Comparison of ENCODE assay signal across 15 cellular contexts in the genomic region with DNA sequence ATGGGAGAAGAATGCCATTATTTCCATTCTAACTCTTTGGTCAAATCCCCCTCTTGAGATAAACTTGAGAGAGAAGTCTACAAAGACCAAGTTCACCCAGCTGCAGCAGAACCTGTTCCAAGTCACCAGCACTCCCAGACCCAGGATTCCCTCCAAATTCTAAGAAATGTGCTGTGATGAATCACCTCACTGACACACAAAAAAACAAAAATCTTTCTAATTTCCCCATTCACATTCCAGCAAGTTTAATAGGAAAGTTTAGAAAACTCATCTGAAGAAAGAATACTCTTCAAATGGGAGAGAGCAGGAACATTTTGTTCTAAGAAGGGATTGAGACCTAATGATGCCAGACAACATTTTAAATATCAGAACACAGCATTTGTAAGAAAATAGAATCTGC.
DNase-seq lines count a peak whose midpoint lies in the region; ATAC-seq and TF ChIP-seq lines count a peak whose summit lies in the region.
"Had no signal": no experiment of that assay in that cellular context is flagged by ENCODE, and none has a peak within 500 bp of the region (broad histone marks: within the 10 kb centered on the region; RNA-seq: fewer than 3 reads in every experiment).

No MANE protein-coding gene starts in this region.

- peaks cover 1% of the 10 kb centered on the region; the same call in 1 of the 2 replicates for H3K27me3 Mint-ChIP-seq in HFFc6 (ENCODE audit: insufficient read depth)
- H3K27me3 Mint-ChIP-seq: activated naive CD4-positive, alpha-beta T cell treated with anti-CD3 and anti-CD28 coated beads, Interleukin-2, amount 50 U/mL, for 24 hours had no signal

- no peak for ATAC-seq in GM18502 (IDR thresholded peaks at IDR 0.05; ENCODE audit: poor library complexity, unreplicated experiment)
- ATAC-seq: activated CD8-positive, alpha-beta T cell treated with anti-CD3 and anti-CD28 coated beads, Interleukin-2, amount 10 ng/mL, durations not matched to agents 7 days and 5 days had no signal

- H3K36me3 ChIP-seq in thyroid gland, result no peaks in the 10 kb centered on the region
- H3K36me3 ChIP-seq: right lobe of liver had no signal

- H3K9me3 ChIP-seq in thyroid gland, result no peaks in the 10 kb centered on the region
- H3K9me3 ChIP-seq: right lobe of liver had no signal

- H3K27ac Mint-ChIP-seq in HFFc6, result no peak overlapping the region
- H3K27ac Mint-ChIP-seq: activated CD8-positive, alpha-beta T cell treated with anti-CD3 and anti-CD28 coated beads, Interleukin-2, amount 10 ng/mL, durations not matched to agents 7 days and 5 days; activated naive CD4-positive, alpha-beta T cell treated with anti-CD3 and anti-CD28 coated beads, Interleukin-2, amount 50 U/mL, for 24 hours; T-helper 2 cell treated with Interferon-gamma antibody and Interleukin-4, amounts not matched to agents 5 μg/mL and 100 μg/mL, for 36 hours had no signal

- H3K4me3 Mint-ChIP-seq in HFFc6, result no peak overlapping the region
- H3K4me3 Mint-ChIP-seq: activated CD8-positive, alpha-beta T cell treated with anti-CD3 and anti-CD28 coated beads, Interleukin-2, amount 10 ng/mL, durations not matched to agents 7 days and 5 days; activated naive CD4-positive, alpha-beta T cell treated with anti-CD3 and anti-CD28 coated beads, Interleukin-2, amount 50 U/mL, for 24 hours; T-helper 2 cell treated with Interferon-gamma antibody and Interleukin-4, amounts not matched to agents 5 μg/mL and 100 μg/mL, for 36 hours had no signal

- intact Hi-C loops in thyroid gland (cut with DNase I), result no loop called here

- H3K4me1 Mint-ChIP-seq in HFFc6 (ENCODE audit: low read depth), result peaks cover 31% of the 10 kb centered on the region
- H3K4me1 Mint-ChIP-seq: activated naive CD4-positive, alpha-beta T cell treated with anti-CD3 and anti-CD28 coated beads, Interleukin-2, amount 50 U/mL, for 24 hours had no signal

- DNase-seq in HFFc6 (peak; percentile 52), coronary artery (ENCODE audit: low spot score) (no peak), medulla oblongata (ENCODE audit: extremely low spot score) (peak; percentile 45), thyroid gland (peak; percentile 35 to 38), NCI-H446 treated with DMSO at 0.1 percent for 48 hours (lab: John Stamatoyannopoulos, UW) (no peak), DMS153 (lab: John Stamatoyannopoulos, UW) (no peak), DMS153 treated with DMSO at 0.1 percent for 48 hours (lab: John Stamatoyannopoulos, UW; ENCODE audit: unreplicated experiment) (no peak)
- DNase-seq: activated CD8-positive, alpha-beta T cell treated with anti-CD3 and anti-CD28 coated beads, Interleukin-2, amount 10 ng/mL, durations not matched to agents 7 days and 5 days; head of caudate nucleus; NCI-H2171 treated with DMSO at 0.1 percent for 48 hours had no signal

- H3K4me3 ChIP-seq in coronary artery, result peak overlapping the region; percentile 15
- H3K4me3 ChIP-seq in thyroid gland (replicated peaks in 1 of 3), result no peak overlapping the region
- H3K4me3 ChIP-seq: right lobe of liver had no signal

- no peak for TF ChIP-seq POLR2A in thyroid gland (IDR thresholded peaks at IDR 0.05)

- no peaks in the 10 kb centered on the region for H3K27me3 ChIP-seq in thyroid gland
- H3K27me3 ChIP-seq: right lobe of liver had no signal

- H3K27ac ChIP-seq in coronary artery (peak overlapping the region; percentile 13 to 73), thyroid gland (no peak overlapping the region)
- H3K27ac ChIP-seq: KMS-11, right lobe of liver had no signal

- H3K36me3 Mint-ChIP-seq in HFFc6 (ENCODE audit: low read depth), result peaks cover 7% of the 10 kb centered on the region; the same call in 1 of the 2 replicates
- H3K36me3 Mint-ChIP-seq: activated naive CD4-positive, alpha-beta T cell treated with anti-CD3 and anti-CD28 coated beads, Interleukin-2, amount 50 U/mL, for 24 hours had no signal

- TF ChIP-seq CTCF in HFFc6 (IDR thresholded peaks at IDR 0.05) (no peak), coronary artery (IDR thresholded peaks at IDR 0.05) (no peak), thyroid gland (IDR thresholded peaks at IDR 0.05) (no peak)

- peaks cover 3 to 18% of the 10 kb centered on the region in 2 donors for H3K4me1 ChIP-seq in thyroid gland
- H3K4me1 ChIP-seq: right lobe of liver had no signal

- no peaks in the 10 kb centered on the region for H3K9me3 Mint-ChIP-seq in HFFc6
- H3K9me3 Mint-ChIP-seq: activated naive CD4-positive, alpha-beta T cell treated with anti-CD3 and anti-CD28 coated beads, Interleukin-2, amount 50 U/mL, for 24 hours; T-helper 2 cell treated with Interferon-gamma antibody and Interleukin-4, amounts not matched to agents 5 μg/mL and 100 μg/mL, for 36 hours had no signal

Comparison
In these comparisons a context has a peak if more than half of its experiments do, and no peak if none do; other contexts are left out.
1. DNase-seq: peak in HFFc6 (single experiment), medulla oblongata (single experiment) and thyroid gland (2 of 2); none in coronary artery (single experiment), NCI-H446 treated with DMSO at 0.1 percent for 48 hours (single experiment), DMS153 (single experiment) and DMS153 treated with DMSO at 0.1 percent for 48 hours (single experiment).
2. H3K27ac ChIP-seq: peak in coronary artery (2 of 2); none in thyroid gland (0 of 3).